1 cellular context compared by ENCODE assay signal in genomic region chr16:89560413-89561194, GRCh38.
TF ChIP-seq lines count a peak whose summit lies in the region.

Gene RPL13 (plus strand): TSS chr16:89560682. CDS start chr16:89560960, 278 bp downstream.

TF ChIP-seq in HepG2, 621 proteins besides CTCF, POLR2A, EP300 and RAD21 (continued from another document and continues in another):
- peak; percentile 82; the same call in 1 of the 2 replicates for TF ChIP-seq GLI4 (CRISPR knock-in tag; IDR thresholded peaks at IDR 0.05; ENCODE audit: borderline replicate concordance)
- peak; percentile 85; the same call in 1 of the 2 replicates for TF ChIP-seq ZNF605 (CRISPR knock-in tag; IDR thresholded peaks at IDR 0.05)
- peak; percentile 86 for TF ChIP-seq HOXA5 (CRISPR knock-in tag; IDR thresholded peaks at IDR 0.05)
- peak; percentile 100 for TF ChIP-seq RBFOX2 (IDR thresholded peaks at IDR 0.05; ENCODE audit: low read depth, low read length)
- TF ChIP-seq ETS1 (CRISPR knock-in tag; IDR thresholded peaks at IDR 0.05) = peak; percentile 34
- TF ChIP-seq ZSCAN22 (CRISPR knock-in tag; IDR thresholded peaks at IDR 0.05) = no peak
- peak; percentile 93 for TF ChIP-seq ZNF691 (CRISPR knock-in tag; IDR thresholded peaks at IDR 0.05; ENCODE audit: borderline replicate concordance, low read depth)
- TF ChIP-seq ZNF879 (CRISPR knock-in tag; IDR thresholded peaks at IDR 0.05) = no peak
- peak; percentile 16; the same call in 1 of the 2 replicates for TF ChIP-seq CERS6 (CRISPR knock-in tag; IDR thresholded peaks at IDR 0.05)
- peak; percentile 77; the same call in 1 of the 2 replicates for TF ChIP-seq NFKB2 (CRISPR knock-in tag; IDR thresholded peaks at IDR 0.05; ENCODE audit: borderline replicate concordance)
- 0 out of 2 replicates have a peak, but pooled peaks have one; percentile 13 for TF ChIP-seq ZNF644 (CRISPR knock-in tag; IDR thresholded peaks at IDR 0.05; ENCODE audit: low read depth)
- no peak; the same call in 1 of the 2 replicates for TF ChIP-seq ARNTL (CRISPR knock-in tag; IDR thresholded peaks at IDR 0.05)
- no peak for TF ChIP-seq ZNF207 (IDR thresholded peaks at IDR 0.05; ENCODE audit: borderline replicate concordance)
- TF ChIP-seq ZNF331 (CRISPR knock-in tag; IDR thresholded peaks at IDR 0.05) = peak; percentile 80; the same call in 1 of the 2 replicates
- no peak for TF ChIP-seq ATF5 (CRISPR knock-in tag; IDR thresholded peaks at IDR 0.05; ENCODE audit: low read depth)
- TF ChIP-seq ZNF549 (CRISPR knock-in tag; IDR thresholded peaks at IDR 0.05) = no peak
- TF ChIP-seq HNRNPUL1 (IDR thresholded peaks at IDR 0.05; ENCODE audit: low read depth, low read length) = peak; percentile 75; the same call in 1 of the 2 replicates
- no peak for TF ChIP-seq ATF7 (IDR thresholded peaks at IDR 0.05)
- 0 out of 2 replicates have a peak, but pooled peaks have one; percentile 59 for TF ChIP-seq ATF7 (CRISPR knock-in tag; IDR thresholded peaks at IDR 0.05)
- 0 out of 2 replicates have a peak, but pooled peaks have one; percentile 18 for TF ChIP-seq LRRFIP1 (CRISPR knock-in tag; conservative IDR thresholded peaks at IDR 0.05)
- peak; percentile 87 for TF ChIP-seq ZSCAN9 (CRISPR knock-in tag; IDR thresholded peaks at IDR 0.05; ENCODE audit: borderline replicate concordance)
- TF ChIP-seq ATAD3A (CRISPR knock-in tag; IDR thresholded peaks at IDR 0.05) = 0 out of 2 replicates have a peak, but pooled peaks have one; percentile 32
- TF ChIP-seq PREB (CRISPR knock-in tag; IDR thresholded peaks at IDR 0.05) = peak; percentile 80; the same call in 1 of the 2 replicates
- no peak for TF ChIP-seq SMARCE1 (IDR thresholded peaks at IDR 0.05; ENCODE audit: borderline replicate concordance)
- peak; percentile 55; the same call in 1 of the 2 replicates for TF ChIP-seq RELA (CRISPR knock-in tag; IDR thresholded peaks at IDR 0.05)
- TF ChIP-seq ZBTB14 (CRISPR knock-in tag; IDR thresholded peaks at IDR 0.05) = peak; percentile 91
- TF ChIP-seq ZNF407 (CRISPR knock-in tag; IDR thresholded peaks at IDR 0.05; ENCODE audit: not compliant biosample characterization) = peak; percentile 96
- peak; percentile 99 for TF ChIP-seq ZNF501 (CRISPR knock-in tag; IDR thresholded peaks at IDR 0.05)
- TF ChIP-seq ZBTB43 (CRISPR knock-in tag; conservative IDR thresholded peaks at IDR 0.05) = peak; percentile 33
- TF ChIP-seq NFE2L1 (CRISPR knock-in tag; IDR thresholded peaks at IDR 0.05; ENCODE audit: borderline replicate concordance) = peak; percentile 22; the same call in 1 of the 2 replicates
- peak; percentile 57 for TF ChIP-seq TFAP4 (IDR thresholded peaks at IDR 0.05; ENCODE audit: borderline replicate concordance, low read depth)
- 0 out of 2 replicates have a peak, but pooled peaks have one; percentile 65 for TF ChIP-seq GMEB2 (CRISPR knock-in tag; IDR thresholded peaks at IDR 0.05; ENCODE audit: low read depth)
- TF ChIP-seq YEATS2 (CRISPR knock-in tag; IDR thresholded peaks at IDR 0.05; ENCODE audit: borderline replicate concordance) = peak; percentile 100
